ENCODE assay signal across 28 cellular contexts in the genomic region with DNA sequence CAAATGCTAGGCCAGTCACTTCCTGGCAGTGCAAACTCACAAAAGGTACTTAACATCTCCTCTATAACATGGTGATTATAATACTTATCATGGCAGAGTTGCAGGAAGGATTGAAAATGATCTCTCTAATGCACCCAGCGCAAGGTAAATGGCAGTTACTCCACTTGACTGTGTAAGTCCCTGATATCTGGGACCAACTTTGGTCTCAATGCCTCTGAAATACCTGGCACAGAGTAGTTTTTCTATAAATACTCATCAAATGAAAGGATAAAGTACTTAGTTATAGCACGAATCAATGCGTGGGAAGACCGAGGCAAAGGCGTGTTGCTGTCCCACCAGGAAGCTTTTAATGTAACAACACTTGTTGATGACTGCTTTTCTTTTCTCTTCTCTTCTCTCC. TPM values are rescaled to one million over a fixed set of nuclear protein-coding genes. Genes with fewer than 3 reads are reported as not detected.
"Had no signal": no experiment of that assay in that cellular context is flagged by ENCODE, and none has a peak within 500 bp of the region (broad histone marks: within the 10 kb centered on the region; RNA-seq: fewer than 3 reads in every experiment).

No MANE protein-coding gene starts in this region.

- H2AFZ ChIP-seq: PC-9 had no signal

- H3K4me2 ChIP-seq: PC-9, SK-N-SH had no signal

- H3K27me3 ChIP-seq: Peyer's patch had no signal

- H3K27ac ChIP-seq: PC-9, Peyer's patch had no signal

- H3K4me3 ChIP-seq: PC-9, Peyer's patch had no signal

- H3K4me1 ChIP-seq: Peyer's patch had no signal

- H3K36me3 ChIP-seq: Peyer's patch had no signal

- DNase-seq: KBM-7; MV-4-11; NCI-H1048; NCI-H1105; NCI-H1417; NCI-H1436 treated with DMSO at 0.1 percent for 48 hours; NCI-H1694; NCI-H187 treated with DMSO at 0.1 percent for 48 hours; NCI-H2029 treated with DMSO at 0.1 percent for 48 hours; NCI-H2171; NCI-H226; NCI-H446; NCI-H510A; NCI-H524 treated with DMSO at 0.1 percent for 48 hours; NCI-H69; NCI-H774; NK-92 treated with Interleukin-12 subunit alpha and Interleukin-12 subunit beta, amount 100 ng/mL, for 24 hours; PC-9; Peyer's patch; SHP77; SK-N-SH; SW 1271 had no signal

- H3K9me3 ChIP-seq: Peyer's patch, SK-N-SH had no signal

- H3K9ac ChIP-seq: SK-N-SH had no signal

RNA-seq across cellular contexts. Expression of a gene that starts 24.8 kb away (rescaled TPM):
- total RNA-seq: HT-29, LHCN-M2, MCF 10A, OCI-LY7, PC-9, Peyer's patch, RPMI7951, SK-MEL-5 had no signal
- polyA plus RNA-seq: SK-N-SH had no signal
